ENCODE assay signal across 25 cellular contexts in genomic region chr12:2751230-2751629, GRCh38.
"Had no signal": no experiment of that assay in that cellular context is flagged by ENCODE, and none has a peak within 500 bp of the region (broad histone marks: within the 10 kb centered on the region; RNA-seq: fewer than 3 reads in every experiment).

No MANE protein-coding gene starts in this region.

- H3K27ac ChIP-seq: left ventricle myocardium inferior, ovary, right atrium auricular region, right lobe of liver, stomach, testis, thyroid gland, transverse colon, upper lobe of left lung, vagina had no signal

- H3K4me1 ChIP-seq: left ventricle myocardium inferior, right atrium auricular region, right lobe of liver, testis, transverse colon, vagina had no signal

- DNase-seq: hypothalamus; kidney; left colon; left ventricle myocardium inferior; midbrain; mucosa of descending colon; naive thymus-derived CD4-positive, alpha-beta T cell; ovary; right lobe of liver; stimulated activated CD4-positive, alpha-beta T cell treated with anti-CD3 and anti-CD28 coated beads, Interleukin-1b, Interleukin-23, amount 100 ng/mL, for 48 hours; stimulated activated CD4-positive, alpha-beta T cell treated with anti-CD3 and anti-CD28 coated beads, Interleukin-2, amount 100 ng/mL, for 48 hours; stimulated activated CD4-positive, alpha-beta T cell treated with anti-CD3 and anti-CD28 coated beads, Interleukin-4, amount 100 ng/mL, for 4 hours; stimulated activated CD8-positive, alpha-beta memory T cell treated with anti-CD3 and anti-CD28 coated beads, Interleukin-4, amount 100 ng/mL, for 48 hours; stimulated activated naive B cell treated with anti-CD40 and anti-IgM and Interleukin-4, amounts not matched to agents 10 μg/mL and 1 μg/mL and 100 μg/mL, for 72 hours; stimulated activated naive CD8-positive, alpha-beta T cell treated with anti-CD3 and anti-CD28 coated beads, Interleukin-15, Interleukin-2, amounts not matched to agents 100 U/mL and 50 U/mL, for 24 hours; stomach; testis; thyroid gland; transverse colon; upper lobe of left lung had no signal

- H3K9me3 ChIP-seq: left ventricle myocardium inferior, mucosa of descending colon, ovary, right atrium auricular region, right lobe of liver, stomach, testis, thyroid gland, transverse colon, upper lobe of left lung, vagina had no signal

- H3K27me3 ChIP-seq: ovary, right atrium auricular region, right lobe of liver, testis, thyroid gland, upper lobe of left lung, vagina had no signal

- ATAC-seq: left colon; mucosa of descending colon; naive thymus-derived CD4-positive, alpha-beta T cell; natural killer cell treated with Interleukin-12 subunit alpha and Interleukin-12 subunit beta and Interleukin-15 and Interleukin-18, amount 100 ng/mL, for 72 hours; right lobe of liver; stimulated activated naive B cell treated with anti-CD40 and anti-IgM and Interleukin-4, amounts not matched to agents 10 μg/mL and 1 μg/mL and 100 μg/mL, for 72 hours; stimulated activated naive CD8-positive, alpha-beta T cell treated with anti-CD3 and anti-CD28 coated beads, Interleukin-15, Interleukin-2, amounts not matched to agents 100 U/mL and 50 U/mL, for 24 hours had no signal

- H3K4me3 ChIP-seq: left ventricle myocardium inferior, lung, mucosa of descending colon, ovary, right atrium auricular region, right lobe of liver, smooth muscle cell, stomach, testis, thyroid gland, transverse colon, upper lobe of left lung, vagina had no signal

- H3K36me3 ChIP-seq: left ventricle myocardium inferior, ovary, right atrium auricular region, right lobe of liver, stomach, thyroid gland, transverse colon, upper lobe of left lung, vagina had no signal
